1 cellular context compared by ENCODE assay signal in genomic region chr7:117270371-117270770, GRCh38.
TF ChIP-seq lines count a peak whose summit lies in the region.

No MANE protein-coding gene starts in this region.

TF ChIP-seq in HEK293, 187 proteins besides CTCF, POLR2A, EP300 and RAD21 (continued from another document):
- no peak for TF ChIP-seq ZBTB44 (tag by site-specific recombination; IDR thresholded peaks at IDR 0.05)
- no peak for TF ChIP-seq ZNF175 (tag by site-specific recombination; IDR thresholded peaks at IDR 0.05)
- TF ChIP-seq HOXC10 (CRISPR knock-in tag; IDR thresholded peaks at IDR 0.05): no peak
- TF ChIP-seq ZBTB8A (tag by site-specific recombination; IDR thresholded peaks at IDR 0.05): no peak
- TF ChIP-seq REST (tag by site-specific recombination; IDR thresholded peaks at IDR 0.05): no peak
- TF ChIP-seq ZNF335 (tag by site-specific recombination; conservative IDR thresholded peaks at IDR 0.05): 0 out of 2 replicates have a peak, but pooled peaks have one; percentile 21
- no peak for TF ChIP-seq ZNF473 (tag by site-specific recombination; IDR thresholded peaks at IDR 0.05)
- no peak for TF ChIP-seq GLIS2 (tag by site-specific recombination; IDR thresholded peaks at IDR 0.05)
- TF ChIP-seq ZNF768 (tag by site-specific recombination; IDR thresholded peaks at IDR 0.05): no peak
- TF ChIP-seq TSHZ1 (tag by site-specific recombination; IDR thresholded peaks at IDR 0.05; ENCODE audit: borderline replicate concordance): no peak
- peak; percentile 36; the same call in 1 of the 2 replicates for TF ChIP-seq FEZF1 (tag by site-specific recombination; IDR thresholded peaks at IDR 0.05)
- peak; percentile 37; the same call in 1 of the 2 replicates for TF ChIP-seq ZNF629 (tag by site-specific recombination; IDR thresholded peaks at IDR 0.05)
- no peak for TF ChIP-seq ZNF670 (tag by site-specific recombination; IDR thresholded peaks at IDR 0.05; ENCODE audit: low read depth)
- no peak for TF ChIP-seq ZNF747 (tag by site-specific recombination; IDR thresholded peaks at IDR 0.05)
- TF ChIP-seq ZNF585B (tag by site-specific recombination; IDR thresholded peaks at IDR 0.05): no peak
- no peak for TF ChIP-seq YY1 (tag by site-specific recombination; IDR thresholded peaks at IDR 0.05)
- no peak for TF ChIP-seq REPIN1 (tag by site-specific recombination; IDR thresholded peaks at IDR 0.05; ENCODE audit: low read depth)
- 0 out of 2 replicates have a peak, but pooled peaks have one; percentile 24 for TF ChIP-seq ZBTB20 (tag by site-specific recombination; IDR thresholded peaks at IDR 0.05)
- TF ChIP-seq ZNF133 (tag by site-specific recombination; IDR thresholded peaks at IDR 0.05): no peak
- TF ChIP-seq ZNF48 (tag by site-specific recombination; IDR thresholded peaks at IDR 0.05): no peak
- no peak for TF ChIP-seq ZSCAN23 (tag by site-specific recombination; IDR thresholded peaks at IDR 0.05)
- peak; percentile 39; the same call in 1 of the 2 replicates for TF ChIP-seq SCRT2 (tag by site-specific recombination; IDR thresholded peaks at IDR 0.05)
- no peak for TF ChIP-seq ZNF596 (tag by site-specific recombination; IDR thresholded peaks at IDR 0.05)
- TF ChIP-seq RBAK (tag by site-specific recombination; IDR thresholded peaks at IDR 0.05): no peak
- no peak for TF ChIP-seq ZNF239 (tag by site-specific recombination; IDR thresholded peaks at IDR 0.05)
- no peak for TF ChIP-seq KLF17 (tag by site-specific recombination; IDR thresholded peaks at IDR 0.05)
- TF ChIP-seq ZFHX2 (tag by site-specific recombination; conservative IDR thresholded peaks at IDR 0.05): no peak
- TF ChIP-seq ZNF302 (tag by site-specific recombination; IDR thresholded peaks at IDR 0.05; ENCODE audit: low read depth): no peak
- TF ChIP-seq ZNF626 (tag by site-specific recombination; IDR thresholded peaks at IDR 0.05): no peak
- TF ChIP-seq ZNF24 (tag by site-specific recombination; IDR thresholded peaks at IDR 0.05): no peak
